ENCODE assay signal across 2 cellular contexts in the genomic region with DNA sequence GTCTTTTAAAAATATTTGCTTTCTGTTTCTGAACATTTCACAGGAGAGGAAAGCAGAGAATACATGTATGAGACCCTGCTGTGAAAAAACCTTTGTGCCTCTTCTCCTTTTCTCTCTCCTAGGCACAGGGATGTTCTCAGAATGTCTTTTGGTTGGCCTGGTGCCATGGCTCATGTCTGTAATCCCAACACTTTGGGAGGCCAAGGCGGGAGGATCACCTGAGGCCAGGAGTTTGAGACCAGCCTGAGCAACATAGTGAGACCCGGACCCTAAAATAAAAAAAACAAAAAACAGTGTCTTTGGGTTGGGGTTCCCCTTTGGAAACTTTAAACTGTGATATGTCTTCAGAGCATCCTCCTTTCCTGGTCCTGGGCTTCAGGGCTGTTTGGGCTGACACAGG.
TF ChIP-seq lines count a peak whose summit lies in the region.

No MANE protein-coding gene starts in this region.

TF ChIP-seq in SK-N-SH, 30 proteins besides CTCF, POLR2A, EP300 and RAD21 (continued from another document):
- no peak for TF ChIP-seq GABPA (IDR thresholded peaks at IDR 0.05; ENCODE audit: low read depth)
- TF ChIP-seq FOXJ3 (CRISPR knock-in tag; IDR thresholded peaks at IDR 0.05), result no peak
- TF ChIP-seq REST (IDR thresholded peaks at IDR 0.05; ENCODE audit: low read depth, low read length), result no peak
- no peak for TF ChIP-seq NRF1 (IDR thresholded peaks at IDR 0.05; ENCODE audit: low read depth, low read length)
- TF ChIP-seq RFX5 (IDR thresholded peaks at IDR 0.05; ENCODE audit: low read length), result no peak
- no peak for TF ChIP-seq RCOR1 (IDR thresholded peaks at IDR 0.05; ENCODE audit: low read length)
- TF ChIP-seq MAX (IDR thresholded peaks at IDR 0.05; ENCODE audit: low read depth), result no peak
- no peak for TF ChIP-seq SMC3 (IDR thresholded peaks at IDR 0.05; ENCODE audit: low read depth, low read length)

TF ChIP-seq in SK-N-SH treated with all-trans-retinoic acid at 6 μM for 48 hours, 23 proteins besides CTCF, POLR2A, EP300 and RAD21 (continued from another document):
- TF ChIP-seq, protein P1, sequence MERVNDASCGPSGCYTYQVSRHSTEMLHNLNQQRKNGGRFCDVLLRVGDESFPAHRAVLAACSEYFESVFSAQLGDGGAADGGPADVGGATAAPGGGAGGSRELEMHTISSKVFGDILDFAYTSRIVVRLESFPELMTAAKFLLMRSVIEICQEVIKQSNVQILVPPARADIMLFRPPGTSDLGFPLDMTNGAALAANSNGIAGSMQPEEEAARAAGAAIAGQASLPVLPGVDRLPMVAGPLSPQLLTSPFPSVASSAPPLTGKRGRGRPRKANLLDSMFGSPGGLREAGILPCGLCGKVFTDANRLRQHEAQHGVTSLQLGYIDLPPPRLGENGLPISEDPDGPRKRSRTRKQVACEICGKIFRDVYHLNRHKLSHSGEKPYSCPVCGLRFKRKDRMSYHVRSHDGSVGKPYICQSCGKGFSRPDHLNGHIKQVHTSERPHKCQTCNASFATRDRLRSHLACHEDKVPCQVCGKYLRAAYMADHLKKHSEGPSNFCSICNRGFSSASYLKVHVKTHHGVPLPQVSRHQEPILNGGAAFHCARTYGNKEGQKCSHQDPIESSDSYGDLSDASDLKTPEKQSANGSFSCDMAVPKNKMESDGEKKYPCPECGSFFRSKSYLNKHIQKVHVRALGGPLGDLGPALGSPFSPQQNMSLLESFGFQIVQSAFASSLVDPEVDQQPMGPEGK (CRISPR knock-in tag; IDR thresholded peaks at IDR 0.05; ENCODE audit: borderline replicate concordance), result no peak
- TF ChIP-seq, protein P2, sequence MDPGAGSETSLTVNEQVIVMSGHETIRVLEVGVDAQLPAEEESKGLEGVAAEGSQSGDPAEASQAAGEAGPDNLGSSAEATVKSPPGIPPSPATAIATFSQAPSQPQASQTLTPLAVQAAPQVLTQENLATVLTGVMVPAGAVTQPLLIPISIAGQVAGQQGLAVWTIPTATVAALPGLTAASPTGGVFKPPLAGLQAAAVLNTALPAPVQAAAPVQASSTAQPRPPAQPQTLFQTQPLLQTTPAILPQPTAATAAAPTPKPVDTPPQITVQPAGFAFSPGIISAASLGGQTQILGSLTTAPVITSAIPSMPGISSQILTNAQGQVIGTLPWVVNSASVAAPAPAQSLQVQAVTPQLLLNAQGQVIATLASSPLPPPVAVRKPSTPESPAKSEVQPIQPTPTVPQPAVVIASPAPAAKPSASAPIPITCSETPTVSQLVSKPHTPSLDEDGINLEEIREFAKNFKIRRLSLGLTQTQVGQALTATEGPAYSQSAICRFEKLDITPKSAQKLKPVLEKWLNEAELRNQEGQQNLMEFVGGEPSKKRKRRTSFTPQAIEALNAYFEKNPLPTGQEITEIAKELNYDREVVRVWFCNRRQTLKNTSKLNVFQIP (CRISPR knock-in tag; IDR thresholded peaks at IDR 0.05; ENCODE audit: borderline replicate concordance, low read depth), result no peak
- no peak for TF ChIP-seq CREB5 (CRISPR knock-in tag; IDR thresholded peaks at IDR 0.05; ENCODE audit: low read depth)
- TF ChIP-seq ZC3H10 (CRISPR knock-in tag; IDR thresholded peaks at IDR 0.05), result no peak
- TF ChIP-seq ARNTL (CRISPR knock-in tag; IDR thresholded peaks at IDR 0.05; ENCODE audit: borderline replicate concordance, low read depth), result no peak
- TF ChIP-seq ZNF8 (CRISPR knock-in tag; IDR thresholded peaks at IDR 0.05), result no peak
- no peak for TF ChIP-seq ISL1 (CRISPR knock-in tag; IDR thresholded peaks at IDR 0.05)
TF ChIP-seq in SK-N-SH treated with all-trans-retinoic acid at 6 μM for 48 hours: peak in this region for 0.
